ENCODE assay signal across 14 cellular contexts in genomic region chr17:17446666-17447155, GRCh38. TPM values are rescaled to one million over a fixed set of nuclear protein-coding genes. Genes with fewer than 3 reads are reported as not detected.
A peak's percentile ranks its signal among the peaks of the same experiment; 100 is the strongest.
DNase-seq lines count a peak whose midpoint lies in the region; ATAC-seq and TF ChIP-seq lines count a peak whose summit lies in the region.
"Had no signal": no experiment of that assay in that cellular context is flagged by ENCODE, and none has a peak within 500 bp of the region (broad histone marks: within the 10 kb centered on the region; RNA-seq: fewer than 3 reads in every experiment).

No MANE protein-coding gene starts in this region.

- WGBS in mesenchymal stem cell = 75% methylated on average over 4 of the region's 4 CpGs
- 90% methylated on average over 2 of the region's 4 CpGs for WGBS in suprapubic skin

- H3K9me3 ChIP-seq in DND-41 (ENCODE audit: insufficient read depth, low read length, severe bottlenecking) (no peaks in the 10 kb centered on the region), RWPE2 (ENCODE audit: severe bottlenecking) (peaks cover 2% of the 10 kb centered on the region), mesenchymal stem cell (ENCODE audit: control insufficient read depth, low read length) (no peaks in the 10 kb centered on the region), suprapubic skin (no peaks in the 10 kb centered on the region), WERI-Rb-1 (ENCODE audit: severe bottlenecking) (peaks cover 5% of the 10 kb centered on the region)
- H3K9me3 ChIP-seq: neutrophil had no signal

- H3K27me3 ChIP-seq in DND-41 (ENCODE audit: insufficient read depth, low read length, poor library complexity) = no peaks in the 10 kb centered on the region
- no peaks in the 10 kb centered on the region for H3K27me3 ChIP-seq in RWPE2 (ENCODE audit: insufficient read depth, poor library complexity, severe bottlenecking)
- H3K27me3 ChIP-seq in mesenchymal stem cell (ENCODE audit: control insufficient read depth in 1 of 2, insufficient read depth in 1 of 2, low read length in 2 of 2) = peaks cover 5% of the 10 kb centered on the region in 2 experiments
- H3K27me3 ChIP-seq in suprapubic skin = no peaks in the 10 kb centered on the region
- H3K27me3 ChIP-seq in WERI-Rb-1 (ENCODE audit: insufficient read depth, low read depth, severe bottlenecking) = no peaks in the 10 kb centered on the region
- H3K27me3 ChIP-seq: neutrophil had no signal

- no peak overlapping the region for H3K4ac ChIP-seq in mesenchymal stem cell (ENCODE audit: low read depth in 1 of 2, low read length in 2 of 2)

- H3K18ac ChIP-seq in mesenchymal stem cell (ENCODE audit: low read depth in 1 of 2, low read length in 2 of 2) = no peak overlapping the region

- no peak overlapping the region for H2BK12ac ChIP-seq in mesenchymal stem cell (ENCODE audit: low read length in 2 of 2)

- peak overlapping the region; percentile 47 for H2BK5ac ChIP-seq in mesenchymal stem cell (ENCODE audit: low read depth, low read length, poor library complexity, severe bottlenecking)

- H3K4me3 ChIP-seq in DND-41 (ENCODE audit: low read depth in 1 of 2, low read length in 2 of 2) (no peak overlapping the region), RWPE2 (ENCODE audit: severe bottlenecking) (no peak overlapping the region), mesenchymal stem cell (ENCODE audit: insufficient read depth in 1 of 2, low read depth in 1 of 2, low read length in 2 of 2) (no peak overlapping the region), suprapubic skin (no peak overlapping the region), WERI-Rb-1 (ENCODE audit: low read depth, low read length) (no peak overlapping the region)
- H3K4me3 ChIP-seq: left ventricle myocardium inferior had no signal

- no peak overlapping the region for H3K23ac ChIP-seq in mesenchymal stem cell (ENCODE audit: low read length in 2 of 2)

- H3K27ac ChIP-seq in DND-41 (ENCODE audit: low read length) = no peak overlapping the region; the same call in 1 of the 2 replicates
- peak overlapping the region; percentile 15 for H3K27ac ChIP-seq in RWPE2 (ENCODE audit: poor library complexity, severe bottlenecking)
- peak overlapping the region; percentile 27 for H3K27ac ChIP-seq in mesenchymal stem cell (ENCODE audit: low read length, poor library complexity, severe bottlenecking)
- peak overlapping the region; percentile 80 for H3K27ac ChIP-seq in suprapubic skin
- no peak overlapping the region for H3K27ac ChIP-seq in WERI-Rb-1
- H3K27ac ChIP-seq: left ventricle myocardium inferior, neutrophil had no signal

- H3K4me2 ChIP-seq in DND-41 (ENCODE audit: insufficient read depth, low read length) (no peak overlapping the region), mesenchymal stem cell (ENCODE audit: low read length, poor library complexity, severe bottlenecking) (no peak overlapping the region)

- H3K14ac ChIP-seq in mesenchymal stem cell (ENCODE audit: low read length in 2 of 2) = no peak overlapping the region

- peak; percentile 42; the same call in 1 of the 3 replicates for ATAC-seq in DND-41 (ENCODE audit: insufficient read depth, low read depth)
- ATAC-seq in RWPE2 (ENCODE audit: low read depth) = peak; percentile 37
- ATAC-seq in GM19395 (IDR thresholded peaks at IDR 0.05; ENCODE audit: unreplicated experiment) = no peak

- no peak for TF ChIP-seq EP300 in suprapubic skin (IDR thresholded peaks at IDR 0.05)

- no peak overlapping the region for H3K9ac ChIP-seq in DND-41 (ENCODE audit: low read depth, low read length)
- H3K9ac ChIP-seq in mesenchymal stem cell (ENCODE audit: low read length) = peak overlapping the region; percentile 21

- no peak overlapping the region for H4K8ac ChIP-seq in mesenchymal stem cell (ENCODE audit: low read length)

- H3K4me1 ChIP-seq in DND-41 (ENCODE audit: insufficient read depth, low read length) (no peaks in the 10 kb centered on the region; the same call in 1 of the 2 replicates), RWPE2 (ENCODE audit: insufficient read depth, poor library complexity, severe bottlenecking) (peaks cover 14% of the 10 kb centered on the region), mesenchymal stem cell (ENCODE audit: control insufficient read depth, insufficient read depth, low read depth, low read length) (peaks cover 18% of the 10 kb centered on the region), suprapubic skin (peaks cover 29% of the 10 kb centered on the region)

- no peaks in the 10 kb centered on the region for H3K79me1 ChIP-seq in mesenchymal stem cell (replicated peaks; ENCODE audit: low read length, poor library complexity, severe bottlenecking)

- no peak for DNase-seq in DND-41
- DNase-seq in RWPE2 (ENCODE audit: low spot score) = no peak
- DNase-seq in mesenchymal stem cell = no peak
- peak in 1 of 2 donors; percentile 79 for DNase-seq in suprapubic skin (ENCODE audit: low spot score in 2 of 2)
- no peak for DNase-seq in NCI-H1694 (lab: John Stamatoyannopoulos, UW)
- no peak for DNase-seq in WERI-Rb-1
- DNase-seq: cerebellar nuclear complex; left ventricle myocardium inferior; MM.1S; NCI-H2171 treated with DMSO at 0.1 percent for 48 hours; stimulated activated CD4-positive, alpha-beta T cell treated with anti-CD3 and anti-CD28 coated beads, Interleukin-15, amount 100 ng/mL, for 24 hours; SW 1271 had no signal

- TF ChIP-seq CTCF in DND-41 (IDR thresholded peaks at IDR 0.05; ENCODE audit: borderline replicate concordance, extremely low read depth, low read length, poor library complexity, severe bottlenecking) (no peak), RWPE2 (IDR thresholded peaks at IDR 0.05; ENCODE audit: poor library complexity, severe bottlenecking) (no peak), suprapubic skin (IDR thresholded peaks at IDR 0.05) (no peak), WERI-Rb-1 (IDR thresholded peaks at IDR 0.05; ENCODE audit: low read depth, low read length) (no peak)

- no peak overlapping the region for H4K91ac ChIP-seq in mesenchymal stem cell (ENCODE audit: low read length)

- H3K79me2 ChIP-seq in DND-41 (ENCODE audit: insufficient read depth, low read length) = no peaks in the 10 kb centered on the region

- TF ChIP-seq POLR2A in suprapubic skin (IDR thresholded peaks at IDR 0.05) = no peak

- no peaks in the 10 kb centered on the region for H4K20me1 ChIP-seq in DND-41 (ENCODE audit: insufficient read depth, low read length)

- H3K36me3 ChIP-seq in DND-41 (ENCODE audit: insufficient read depth, low read length) (no peaks in the 10 kb centered on the region), RWPE2 (ENCODE audit: low read depth) (no peaks in the 10 kb centered on the region), mesenchymal stem cell (ENCODE audit: control insufficient read depth in 1 of 2, insufficient read depth in 2 of 2, low read depth in 1 of 2, low read length in 2 of 2) (no peaks in the 10 kb centered on the region), suprapubic skin (no peaks in the 10 kb centered on the region), WERI-Rb-1 (no peaks in the 10 kb centered on the region)
- H3K36me3 ChIP-seq: left ventricle myocardium inferior, neutrophil had no signal

- no peak overlapping the region for H2AFZ ChIP-seq in DND-41 (ENCODE audit: low read depth, low read length)
- no peak overlapping the region for H2AFZ ChIP-seq in mesenchymal stem cell (ENCODE audit: low read depth, low read length)

- no peak overlapping the region for H2BK120ac ChIP-seq in mesenchymal stem cell (ENCODE audit: low read depth, low read length)

- peak overlapping the region; percentile 50 for H2AK5ac ChIP-seq in mesenchymal stem cell (ENCODE audit: low read length, severe bottlenecking)

- no peak overlapping the region for H2BK15ac ChIP-seq in mesenchymal stem cell (ENCODE audit: low read depth, poor library complexity, severe bottlenecking)

RNA-seq across cellular contexts. Expression of gene MED9, which starts 30.1 kb away (rescaled TPM):
- 6.1 TPM for polyA plus RNA-seq in mesenchymal stem cell (2013, experiment 1 of 2)
- 6.3 TPM for polyA plus RNA-seq in mesenchymal stem cell (2013, experiment 2 of 2)
- 10 to 100 TPM; 14.6 to 22.6 (median 17.4) TPM for total RNA-seq in suprapubic skin

RNA-seq across cellular contexts. Expression of gene RASD1, which starts 49.5 kb away (rescaled TPM):
- polyA plus RNA-seq in mesenchymal stem cell (2013, experiment 1 of 2) = 0.21 TPM
- 0.15 TPM for polyA plus RNA-seq in mesenchymal stem cell (2013, experiment 2 of 2)
- 10 to 100 TPM; 11.7 to 31.1 (median 21.5) TPM for total RNA-seq in suprapubic skin

Comparison
In these comparisons a context has a peak if more than half of its experiments do, and no peak if none do; other contexts are left out.
1. H3K27ac ChIP-seq: peak in RWPE2 (single experiment), mesenchymal stem cell (single experiment) and suprapubic skin (single experiment); none in DND-41 (single experiment) and WERI-Rb-1 (single experiment).